ENCODE assay signal across 7 cellular contexts in genomic region chr5:71097173-71097929, GRCh38. TPM values are rescaled to one million over a fixed set of nuclear protein-coding genes. Genes with fewer than 3 reads are reported as not detected.
DNase-seq lines count a peak whose midpoint lies in the region; ATAC-seq and TF ChIP-seq lines count a peak whose summit lies in the region.
"Not testable (repeated sequence)": the region's sequence is repeated elsewhere in the genome, so short reads cannot be mapped to it uniquely, and the experiment has no call there.

No MANE protein-coding gene starts in this region.

- not testable (repeated sequence) for H3K36me3 ChIP-seq in MM.1S (replicated peaks; ENCODE audit: insufficient read depth, low read length)

- peak; percentile 36 for DNase-seq in ELF-1 (ENCODE audit: low read depth, low spot score)
- peak; percentile 3 for DNase-seq in MM.1S
- DNase-seq in activated CD4-positive, alpha-beta T cell treated with anti-CD3 and anti-CD28 coated beads, Interleukin-2, amount 10 ng/mL, durations not matched to agents 24 days and 14 days: peak; percentile 44
- DNase-seq in coronary artery (ENCODE audit: low spot score): peak; percentile 54
- DNase-seq in Right ventricle myocardium superior: peak; percentile 4
- DNase-seq in left lobe of liver (ENCODE audit: low spot score): peak; percentile 37
- not testable (repeated sequence) for DNase-seq in stimulated activated naive CD8-positive, alpha-beta T cell treated with anti-CD3 and anti-CD28 coated beads, Interleukin-15, amount 100 ng/mL, for 72 hours

- H3F3A ChIP-seq in MM.1S (ENCODE audit: insufficient read depth, low read length): not testable (repeated sequence)

- not testable (repeated sequence) for H3K27ac Mint-ChIP-seq in activated CD4-positive, alpha-beta T cell treated with anti-CD3 and anti-CD28 coated beads, Interleukin-2, amount 10 ng/mL, durations not matched to agents 24 days and 14 days; stimulated activated naive CD8-positive, alpha-beta T cell treated with anti-CD3 and anti-CD28 coated beads, Interleukin-15, amount 100 ng/mL, for 72 hours

- not testable (repeated sequence) for H3K27ac ChIP-seq in MM.1S (ENCODE audit: low read length); coronary artery

- H3K79me2 ChIP-seq in MM.1S (ENCODE audit: low read length): not testable (repeated sequence)

- H2AFZ ChIP-seq in MM.1S (ENCODE audit: low read length): not testable (repeated sequence)

- not testable (repeated sequence) for H3K9me3 ChIP-seq in MM.1S (replicated peaks; ENCODE audit: insufficient read depth, low read length)

- H3K4me1 Mint-ChIP-seq in activated CD4-positive, alpha-beta T cell treated with anti-CD3 and anti-CD28 coated beads, Interleukin-2, amount 10 ng/mL, durations not matched to agents 24 days and 14 days; stimulated activated naive CD8-positive, alpha-beta T cell treated with anti-CD3 and anti-CD28 coated beads, Interleukin-15, amount 100 ng/mL, for 72 hours: not testable (repeated sequence)

- H3K4me2 ChIP-seq in MM.1S (ENCODE audit: low read depth, low read length): not testable (repeated sequence)

- H3K4me3 ChIP-seq in MM.1S (ENCODE audit: low read length); coronary artery: not testable (repeated sequence)

- H3K4me1 ChIP-seq in MM.1S (ENCODE audit: low read length): not testable (repeated sequence)

- not testable (repeated sequence) for H3K9me3 Mint-ChIP-seq in activated CD4-positive, alpha-beta T cell treated with anti-CD3 and anti-CD28 coated beads, Interleukin-2, amount 10 ng/mL, durations not matched to agents 24 days and 14 days; stimulated activated naive CD8-positive, alpha-beta T cell treated with anti-CD3 and anti-CD28 coated beads, Interleukin-15, amount 100 ng/mL, for 72 hours

- not testable (repeated sequence) for H3K27me3 ChIP-seq in MM.1S (replicated peaks; ENCODE audit: insufficient read depth, low read length)

- H3K36me3 Mint-ChIP-seq in activated CD4-positive, alpha-beta T cell treated with anti-CD3 and anti-CD28 coated beads, Interleukin-2, amount 10 ng/mL, durations not matched to agents 24 days and 14 days (ENCODE audit: low read depth): not testable (repeated sequence)

- not testable (repeated sequence) for H3K27me3 Mint-ChIP-seq in activated CD4-positive, alpha-beta T cell treated with anti-CD3 and anti-CD28 coated beads, Interleukin-2, amount 10 ng/mL, durations not matched to agents 24 days and 14 days; stimulated activated naive CD8-positive, alpha-beta T cell treated with anti-CD3 and anti-CD28 coated beads, Interleukin-15, amount 100 ng/mL, for 72 hours

- intact Hi-C loops in activated CD4-positive, alpha-beta T cell treated with anti-CD3 and anti-CD28 coated beads, Interleukin-2, amount 10 ng/mL, durations not matched to agents 24 days and 14 days (cut with micrococcal nuclease); Right ventricle myocardium superior (cut with DNase I): not testable (repeated sequence)

- not testable (repeated sequence) for H3K9ac ChIP-seq in MM.1S (ENCODE audit: low read length)

- peak; percentile 45 for ATAC-seq in Right ventricle myocardium superior (ENCODE audit: poor library complexity)
- not testable (repeated sequence) for ATAC-seq in left lobe of liver
- peak; percentile 35 for ATAC-seq in stimulated activated naive CD8-positive, alpha-beta T cell treated with anti-CD3 and anti-CD28 coated beads, Interleukin-15, amount 100 ng/mL, for 72 hours

- H3K4me3 Mint-ChIP-seq in activated CD4-positive, alpha-beta T cell treated with anti-CD3 and anti-CD28 coated beads, Interleukin-2, amount 10 ng/mL, durations not matched to agents 24 days and 14 days; stimulated activated naive CD8-positive, alpha-beta T cell treated with anti-CD3 and anti-CD28 coated beads, Interleukin-15, amount 100 ng/mL, for 72 hours: not testable (repeated sequence)

- H4K20me1 ChIP-seq in MM.1S (ENCODE audit: insufficient read depth, low read length): not testable (repeated sequence)

- not testable (repeated sequence) for H3K9me2 ChIP-seq in MM.1S (replicated peaks; ENCODE audit: insufficient read depth, low read length)

- not testable (repeated sequence) for TF ChIP-seq CTCF in MM.1S (IDR thresholded peaks at IDR 0.05; ENCODE audit: low read length); coronary artery (IDR thresholded peaks at IDR 0.05)

RNA-seq across cellular contexts. Expression of gene GTF2H2, which starts 29.9 kb away (rescaled TPM):
- total RNA-seq in activated CD4-positive, alpha-beta T cell treated with anti-CD3 and anti-CD28 coated beads, Interleukin-2, amount 10 ng/mL, durations not matched to agents 24 days and 14 days: 37.2 and 41.1 TPM in 2 replicates
- total RNA-seq in Right ventricle myocardium superior (13.9 TPM), left lobe of liver (9.0 TPM)
